21 cellular contexts compared by ENCODE assay signal in the genomic region with DNA sequence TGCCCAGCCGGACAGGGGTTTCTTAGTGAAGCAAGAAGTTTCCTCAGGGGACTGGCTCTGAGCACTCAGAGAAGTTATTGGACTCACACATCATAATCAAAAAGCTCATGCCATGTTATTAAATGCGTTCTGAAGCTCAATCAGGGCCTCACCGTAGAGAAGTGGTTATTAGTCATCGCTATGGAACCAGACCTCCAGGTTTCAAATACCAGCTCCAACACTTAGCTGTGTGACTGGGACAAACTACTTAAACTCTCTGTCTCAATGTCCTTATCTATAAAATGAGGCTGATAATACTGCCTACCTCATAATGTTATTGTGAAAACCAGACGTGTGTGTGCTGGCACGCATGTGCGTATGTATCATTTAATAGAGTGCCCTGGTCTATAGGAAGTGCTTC. TPM values are rescaled to one million over a fixed set of nuclear protein-coding genes. Genes with fewer than 3 reads are reported as not detected.
A peak's percentile ranks its signal among the peaks of the same experiment; 100 is the strongest.
DNase-seq lines count a peak whose midpoint lies in the region; FAIRE-seq and TF ChIP-seq lines count a peak whose summit lies in the region.
"Had no signal": no experiment of that assay in that cellular context is flagged by ENCODE, and none has a peak within 500 bp of the region (broad histone marks: within the 10 kb centered on the region; RNA-seq: fewer than 3 reads in every experiment).

No MANE protein-coding gene starts in this region.

- H2BK12ac ChIP-seq in trophoblast cell (ENCODE audit: low read length) (no peak overlapping the region), neuronal stem cell (ENCODE audit: low read length) (no peak overlapping the region)

- H3K27ac Mint-ChIP-seq in activated T-cell treated with anti-CD3 and anti-CD28 coated beads, Interleukin-2, amount 50 U/mL, for 24 hours, result peak overlapping the region; percentile 74
- H3K27ac Mint-ChIP-seq in astrocyte (ENCODE audit: unreplicated experiment), result no peak overlapping the region
- H3K27ac Mint-ChIP-seq: memory B cell, neural progenitor cell had no signal

- H3K14ac ChIP-seq in trophoblast cell (ENCODE audit: low read length) (no peak overlapping the region), neuronal stem cell (ENCODE audit: low read length) (no peak overlapping the region)

- peaks cover 96% of the 10 kb centered on the region for H3K36me3 Mint-ChIP-seq in activated T-cell treated with anti-CD3 and anti-CD28 coated beads, Interleukin-2, amount 50 U/mL, for 24 hours (ENCODE audit: low read depth)
- peaks cover 11% of the 10 kb centered on the region for H3K36me3 Mint-ChIP-seq in astrocyte (ENCODE audit: low read depth, unreplicated experiment)

- H3K79me2 ChIP-seq in astrocyte (ENCODE audit: insufficient read depth, low read length), result no peaks in the 10 kb centered on the region
- no peaks in the 10 kb centered on the region for H3K79me2 ChIP-seq in trophoblast cell (ENCODE audit: control insufficient read depth, insufficient read depth, low read length, poor library complexity)

- H3K9ac ChIP-seq in astrocyte (ENCODE audit: low read length) (no peak overlapping the region), trophoblast cell (ENCODE audit: low read length) (no peak overlapping the region), neuronal stem cell (ENCODE audit: low read depth, low read length, poor library complexity) (no peak overlapping the region)
- H3K9ac ChIP-seq: neural progenitor cell had no signal

- H4K8ac ChIP-seq in trophoblast cell (ENCODE audit: low read depth, low read length), result no peak overlapping the region
- no peak overlapping the region for H4K8ac ChIP-seq in neuronal stem cell (ENCODE audit: low read depth, low read length)

- no peaks in the 10 kb centered on the region for H3K9me3 Mint-ChIP-seq in activated T-cell treated with anti-CD3 and anti-CD28 coated beads, Interleukin-2, amount 50 U/mL, for 24 hours
- H3K9me3 Mint-ChIP-seq in astrocyte (ENCODE audit: unreplicated experiment), result no peaks in the 10 kb centered on the region
- H3K9me3 Mint-ChIP-seq: memory B cell, neural progenitor cell, T-cell had no signal

- no CpG with 5 or more reads among the region's 7 CpGs for WGBS in trophoblast cell (ENCODE audit: extremely low coverage, insufficient coverage, insufficient read length)
- WGBS in neuronal stem cell (ENCODE audit: extremely low coverage in 2 of 2, insufficient read length in 2 of 2, insufficient replicate concordance in 1 of 2), 2 donors, result no CpG with 5 or more reads among the region's 7 CpGs

- H3K4me2 ChIP-seq in astrocyte (ENCODE audit: low read length) (no peak overlapping the region), trophoblast cell (ENCODE audit: low read length) (no peak overlapping the region), neuronal stem cell (ENCODE audit: insufficient read depth, low read length, poor library complexity, severe bottlenecking) (no peak overlapping the region)
- H3K4me2 ChIP-seq: neural progenitor cell had no signal

- no peak overlapping the region for H2AFZ ChIP-seq in astrocyte (ENCODE audit: low read depth, low read length)
- no peak overlapping the region for H2AFZ ChIP-seq in trophoblast cell (ENCODE audit: insufficient read depth, low read length, poor library complexity)
- H2AFZ ChIP-seq in neuronal stem cell (ENCODE audit: low read length), result no peak overlapping the region
- H2AFZ ChIP-seq: neural progenitor cell had no signal

- H4K91ac ChIP-seq in trophoblast cell (ENCODE audit: low read depth, low read length) (no peak overlapping the region), neuronal stem cell (ENCODE audit: low read depth, low read length, poor library complexity) (no peak overlapping the region)

- FAIRE-seq in astrocyte (lab: Jason Lieb, UNC), result peak; percentile 9
- FAIRE-seq: A204.1, GM18507, H1 had no signal

- peaks cover 3% of the 10 kb centered on the region for H3K4me1 ChIP-seq in astrocyte (ENCODE audit: insufficient read depth, low read length)
- peaks cover 7 to 8% of the 10 kb centered on the region in 2 experiments for H3K4me1 ChIP-seq in trophoblast cell (ENCODE audit: control insufficient read depth in 1 of 2, insufficient read depth in 2 of 2, low read length in 2 of 2)
- H3K4me1 ChIP-seq in neuronal stem cell (ENCODE audit: control insufficient read depth in 2 of 2, insufficient read depth in 1 of 2, low read depth in 1 of 2, low read length in 2 of 2), result peaks cover 6 to 8% of the 10 kb centered on the region in 2 donors
- H3K4me1 ChIP-seq: neural progenitor cell had no signal

- H3K27ac ChIP-seq in astrocyte (ENCODE audit: low read depth, low read length), result no peak overlapping the region
- no peak overlapping the region for H3K27ac ChIP-seq in trophoblast cell (ENCODE audit: low read depth, low read length)
- no peak overlapping the region for H3K27ac ChIP-seq in neuronal stem cell (replicated peaks; ENCODE audit: low read length)
- H3K27ac ChIP-seq: C4-2B, neural progenitor cell had no signal

- H3K27me3 ChIP-seq in astrocyte (ENCODE audit: insufficient read depth, low read length) (no peaks in the 10 kb centered on the region), trophoblast cell (ENCODE audit: insufficient read depth, low read length) (no peaks in the 10 kb centered on the region), neuronal stem cell (ENCODE audit: control insufficient read depth in 3 of 3, insufficient read depth in 3 of 3, low read depth in 1 of 3, low read length in 3 of 3) (no peaks in the 10 kb centered on the region)
- H3K27me3 ChIP-seq: neural progenitor cell, upper lobe of right lung had no signal

- peaks cover 72% of the 10 kb centered on the region for H3K4me1 Mint-ChIP-seq in activated T-cell treated with anti-CD3 and anti-CD28 coated beads, Interleukin-2, amount 50 U/mL, for 24 hours (ENCODE audit: low read depth)
- H3K4me1 Mint-ChIP-seq in astrocyte (ENCODE audit: low read depth, unreplicated experiment), result peaks cover 7% of the 10 kb centered on the region

- H4K12ac ChIP-seq in trophoblast cell (ENCODE audit: low read depth, low read length), result no peak overlapping the region

- no peak for TF ChIP-seq CTCF in astrocyte (IDR thresholded peaks at IDR 0.05; ENCODE audit: insufficient read depth, low read depth, low read length)

- no peak overlapping the region for H3K23ac ChIP-seq in trophoblast cell (ENCODE audit: low read length)
- H3K23ac ChIP-seq in neuronal stem cell (ENCODE audit: low read depth, low read length, poor library complexity), result no peak overlapping the region

- no peak overlapping the region for H3K4me3 ChIP-seq in astrocyte (ENCODE audit: insufficient read depth, low read depth, low read length)
- H3K4me3 ChIP-seq in trophoblast cell (ENCODE audit: low read depth, low read length), result no peak overlapping the region
- no peak overlapping the region for H3K4me3 ChIP-seq in neuronal stem cell (ENCODE audit: low read length in 2 of 2)
- H3K4me3 ChIP-seq: neural progenitor cell, upper lobe of right lung had no signal

- no peak overlapping the region for H2BK5ac ChIP-seq in trophoblast cell (ENCODE audit: low read depth, low read length, poor library complexity)
- H2BK5ac ChIP-seq in neuronal stem cell (ENCODE audit: low read length), result no peak overlapping the region

- H3K9me3 ChIP-seq in astrocyte (ENCODE audit: insufficient read depth, low read depth, low read length) (no peaks in the 10 kb centered on the region), trophoblast cell (ENCODE audit: insufficient read depth, low read depth, low read length) (no peaks in the 10 kb centered on the region), neuronal stem cell (replicated peaks in 1 of 2; ENCODE audit: control insufficient read depth in 2 of 2, insufficient read depth in 1 of 2, low read depth in 1 of 2, low read length in 2 of 2) (no peaks in the 10 kb centered on the region)
- H3K9me3 ChIP-seq: upper lobe of right lung had no signal

- H3K27me3 Mint-ChIP-seq in activated T-cell treated with anti-CD3 and anti-CD28 coated beads, Interleukin-2, amount 50 U/mL, for 24 hours, result no peaks in the 10 kb centered on the region
- H3K27me3 Mint-ChIP-seq in astrocyte (ENCODE audit: low read depth, unreplicated experiment), result peaks cover 2% of the 10 kb centered on the region
- H3K27me3 Mint-ChIP-seq: memory B cell, T-cell had no signal

- H3K4ac ChIP-seq in trophoblast cell (ENCODE audit: low read depth, low read length) (no peak overlapping the region), neuronal stem cell (ENCODE audit: low read length) (no peak overlapping the region)

- peaks cover 5% of the 10 kb centered on the region for H4K20me1 ChIP-seq in astrocyte (ENCODE audit: insufficient read depth, low read length)

- no peak overlapping the region for H3K18ac ChIP-seq in trophoblast cell (ENCODE audit: low read length)
- no peak overlapping the region for H3K18ac ChIP-seq in neuronal stem cell (ENCODE audit: low read length)

- no peaks in the 10 kb centered on the region for H3K36me3 ChIP-seq in astrocyte (ENCODE audit: insufficient read depth, low read length)
- H3K36me3 ChIP-seq in trophoblast cell (ENCODE audit: control insufficient read depth in 1 of 2, insufficient read depth in 2 of 2, low read length in 2 of 2), result peaks cover 59 to 64% of the 10 kb centered on the region in 2 experiments
- peaks cover 0 to 76% of the 10 kb centered on the region in 2 donors for H3K36me3 ChIP-seq in neuronal stem cell (replicated peaks in 1 of 2; ENCODE audit: control insufficient read depth in 2 of 2, insufficient read depth in 2 of 2, low read length in 2 of 2)
- H3K36me3 ChIP-seq: neural progenitor cell had no signal

- no peak overlapping the region for H3K4me3 Mint-ChIP-seq in activated T-cell treated with anti-CD3 and anti-CD28 coated beads, Interleukin-2, amount 50 U/mL, for 24 hours
- H3K4me3 Mint-ChIP-seq in astrocyte (ENCODE audit: unreplicated experiment), result no peak overlapping the region
- H3K4me3 Mint-ChIP-seq: memory B cell, neural progenitor cell, T-cell had no signal

- H2AK5ac ChIP-seq in trophoblast cell (ENCODE audit: low read length) (no peak overlapping the region), neuronal stem cell (ENCODE audit: low read depth, low read length) (no peak overlapping the region)

- no peak for DNase-seq in activated T-cell treated with anti-CD3 and anti-CD28 coated beads, Interleukin-2, amount 50 U/mL, for 24 hours
- DNase-seq in activated T-cell treated with anti-CD3 and anti-CD28 coated beads, Interleukin-2, amount 50 U/mL, for 48 hours, result no peak
- DNase-seq in astrocyte (ENCODE audit: low read depth) (peak; percentile 43), trophoblast cell (peak; percentile 27 to 54), NCI-H2227 treated with DMSO at 0.1 percent for 48 hours (lab: John Stamatoyannopoulos, UW) (no peak), neuronal stem cell (ENCODE audit: low spot score) (no peak)
- DNase-seq: DMS79 treated with DMSO at 0.1 percent for 48 hours; NCI-H2029 treated with DMSO at 0.1 percent for 48 hours; NCI-H510A treated with DMSO at 0.1 percent for 48 hours; Right ventricle myocardium superior; stimulated activated naive CD8-positive, alpha-beta T cell treated with anti-CD3 and anti-CD28 coated beads, Interleukin-15, Interleukin-2, amounts not matched to agents 100 U/mL and 50 U/mL, for 24 hours; T-cell; upper lobe of right lung had no signal

- H2BK15ac ChIP-seq in neuronal stem cell (ENCODE audit: low read length), result no peak overlapping the region

- H2BK120ac ChIP-seq in trophoblast cell (ENCODE audit: insufficient read depth, low read length, poor library complexity), result no peak overlapping the region
- no peak overlapping the region for H2BK120ac ChIP-seq in neuronal stem cell (ENCODE audit: low read depth, low read length)

- no peaks in the 10 kb centered on the region for H3K79me1 ChIP-seq in trophoblast cell (ENCODE audit: low read length)
- no peaks in the 10 kb centered on the region for H3K79me1 ChIP-seq in neuronal stem cell (ENCODE audit: low read depth, low read length)

RNA-seq across cellular contexts. Expression of a gene that starts 7.3 kb away (rescaled TPM):
- 33.8 and 36.2 TPM in 2 replicates for total RNA-seq in astrocyte
- 48.8 and 53.2 TPM in 2 replicates for polyA plus RNA-seq in trophoblast cell (2013)
- 9.9 TPM for polyA plus RNA-seq in neuronal stem cell (2013, experiment 1 of 2)
- polyA plus RNA-seq in neuronal stem cell (2013, experiment 2 of 2), result 8.0 TPM

RNA-seq across cellular contexts. Expression of a gene that starts 14.9 kb away (rescaled TPM):
- 36.6 and 37.8 TPM in 2 replicates for total RNA-seq in astrocyte
- 26.6 and 26.8 TPM in 2 replicates for polyA plus RNA-seq in trophoblast cell (2013)
- polyA plus RNA-seq in neuronal stem cell (2013, experiment 1 of 2), result 51.0 TPM
- polyA plus RNA-seq in neuronal stem cell (2013, experiment 2 of 2), result 47.9 TPM

RNA-seq across cellular contexts. Expression of a gene that starts 24.4 kb away (rescaled TPM):
- 369 and 397 TPM in 2 replicates for total RNA-seq in astrocyte
- 45.9 and 49.7 TPM in 2 replicates for polyA plus RNA-seq in trophoblast cell (2013)
- polyA plus RNA-seq in neuronal stem cell (2013, experiment 1 of 2), result 13.3 TPM
- polyA plus RNA-seq in neuronal stem cell (2013, experiment 2 of 2), result 12.4 TPM

RNA-seq across cellular contexts. Expression of a gene that starts 25.3 kb away (rescaled TPM):
- total RNA-seq in astrocyte, result 9.4 and 10.6 TPM in 2 replicates
- polyA plus RNA-seq in trophoblast cell (2013), result 11.6 and 12.1 TPM in 2 replicates
- polyA plus RNA-seq in neuronal stem cell (2013, experiment 1 of 2), result 31.6 TPM
- polyA plus RNA-seq in neuronal stem cell (2013, experiment 2 of 2), result 33.0 TPM

RNA-seq across cellular contexts. Expression of a gene that starts 43.6 kb away (rescaled TPM):
- not detected in 2 replicates for total RNA-seq in astrocyte
- not detected in 2 replicates for polyA plus RNA-seq in trophoblast cell (2013)
- not detected for polyA plus RNA-seq in neuronal stem cell (2013, experiment 1 of 2)
- not detected for polyA plus RNA-seq in neuronal stem cell (2013, experiment 2 of 2)
- total RNA-seq: aorta, H1, kidney epithelial cell, Right ventricle myocardium superior, T-cell, upper lobe of right lung had no signal
- polyA plus RNA-seq: aorta, H1 had no signal

Comparison
In these comparisons a context has a peak if more than half of its experiments do, and no peak if none do; other contexts are left out.
1. DNase-seq: peak in astrocyte (single experiment) and trophoblast cell (2 of 2); none in activated T-cell treated with anti-CD3 and anti-CD28 coated beads, Interleukin-2, amount 50 U/mL, for 24 hours (single experiment), activated T-cell treated with anti-CD3 and anti-CD28 coated beads, Interleukin-2, amount 50 U/mL, for 48 hours (0 of 2), NCI-H2227 treated with DMSO at 0.1 percent for 48 hours (single experiment) and neuronal stem cell (single experiment).